In the genomic region with DNA sequence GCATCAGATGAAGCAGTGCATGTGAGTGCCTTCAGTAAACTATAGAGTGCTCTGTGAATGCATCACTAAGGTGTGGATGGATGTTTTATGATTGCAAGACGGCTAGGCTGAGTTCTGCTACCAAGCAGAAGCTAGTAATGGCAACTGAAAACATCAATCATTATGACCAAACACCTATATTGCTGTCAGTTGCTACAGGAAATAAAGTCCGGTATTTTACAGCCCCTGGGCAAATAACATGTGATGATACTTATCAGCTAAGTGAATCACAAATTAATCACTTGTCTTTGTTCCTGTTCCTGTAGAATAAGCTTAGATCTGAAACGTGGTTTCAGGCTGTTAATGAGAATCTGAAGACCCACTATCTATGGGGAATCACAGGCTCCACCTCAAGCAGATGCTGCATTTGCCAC, we compare ENCODE assay signal across 12 cellular contexts.
DNase-seq lines count a peak whose midpoint lies in the region; ATAC-seq and TF ChIP-seq lines count a peak whose summit lies in the region.
"Had no signal": no experiment of that assay in that cellular context is flagged by ENCODE, and none has a peak within 500 bp of the region (broad histone marks: within the 10 kb centered on the region; RNA-seq: fewer than 3 reads in every experiment).

No MANE protein-coding gene starts in this region.

- H3K4me1 Mint-ChIP-seq in nephron progenitor cell = peaks cover 27% of the 10 kb centered on the region
- H3K4me1 Mint-ChIP-seq: activated CD4-positive, alpha-beta T cell treated with anti-CD3 and anti-CD28 coated beads, Interleukin-2, amount 10 ng/mL, durations not matched to agents 7 days and 5 days had no signal

- no peak overlapping the region for H3K4me3 ChIP-seq in HEK293 (ENCODE audit: low read depth, low read length)

- no peak for ATAC-seq in GM19463 (IDR thresholded peaks at IDR 0.05; ENCODE audit: unreplicated experiment)
- ATAC-seq: CD8-positive, alpha-beta T cell had no signal

- H3K36me3 Mint-ChIP-seq in nephron progenitor cell (ENCODE audit: low read depth) = peaks cover 27% of the 10 kb centered on the region
- H3K36me3 Mint-ChIP-seq: CD8-positive, alpha-beta T cell had no signal

- TF ChIP-seq CTCF in HEK293 (tag by site-specific recombination; IDR thresholded peaks at IDR 0.05) = no peak
- no peak for TF ChIP-seq CTCF in nephron progenitor cell (IDR thresholded peaks at IDR 0.05)

- POLR2A ChIA-PET in HEK293 (lab: Yijun Ruan, JAX) = no interaction called here

- no peak overlapping the region for H3K4me3 Mint-ChIP-seq in nephron progenitor cell
- H3K4me3 Mint-ChIP-seq: activated CD4-positive, alpha-beta T cell treated with anti-CD3 and anti-CD28 coated beads, Interleukin-2, amount 10 ng/mL, durations not matched to agents 7 days and 5 days; activated T-helper 1 cell treated with anti-CD3 and anti-CD28 coated beads, Interleukin-12 subunit alpha, Interleukin-12 subunit beta, Interleukin-2, Interleukin-4 antibody, amounts not matched to agents 30 ng/mL and 10 ng/mL and 1 ng/mL, durations not matched to agents 14 hours and 24 hours and 36 hours; CD8-positive, alpha-beta T cell had no signal

- no peaks in the 10 kb centered on the region for H3K27me3 Mint-ChIP-seq in nephron progenitor cell (ENCODE audit: low read depth, poor library complexity)
- H3K27me3 Mint-ChIP-seq: activated CD4-positive, alpha-beta T cell treated with anti-CD3 and anti-CD28 coated beads, Interleukin-2, amount 10 ng/mL, durations not matched to agents 7 days and 5 days had no signal

- H3K27ac ChIP-seq in HEK293 (ENCODE audit: extremely low read depth, low read depth, low read length) = no peak overlapping the region

- DNase-seq in NCI-H146 treated with DMSO at 0.1 percent for 48 hours (lab: John Stamatoyannopoulos, UW; ENCODE audit: unreplicated experiment) (peak; percentile 48), SW480 (ENCODE audit: low spot score) (peak; percentile 5), nephron progenitor cell (no peak), NCI-H446 (lab: John Stamatoyannopoulos, UW) (no peak)
- no peak for DNase-seq in activated CD4-positive, alpha-beta T cell treated with anti-CD3 and anti-CD28 coated beads for 1 hour
- DNase-seq: activated CD4-positive, alpha-beta T cell treated with anti-CD3 and anti-CD28 coated beads, Interleukin-2, amount 10 ng/mL, durations not matched to agents 7 days and 5 days; aorta; CD8-positive, alpha-beta T cell; NCI-H1694 had no signal

- peak overlapping the region; percentile 74 for H3K27ac Mint-ChIP-seq in nephron progenitor cell
- H3K27ac Mint-ChIP-seq: activated CD4-positive, alpha-beta T cell treated with anti-CD3 and anti-CD28 coated beads, Interleukin-2, amount 10 ng/mL, durations not matched to agents 7 days and 5 days; activated T-helper 1 cell treated with anti-CD3 and anti-CD28 coated beads, Interleukin-12 subunit alpha, Interleukin-12 subunit beta, Interleukin-2, Interleukin-4 antibody, amounts not matched to agents 30 ng/mL and 10 ng/mL and 1 ng/mL, durations not matched to agents 14 hours and 24 hours and 36 hours; CD8-positive, alpha-beta T cell had no signal

- peaks cover 24% of the 10 kb centered on the region for H3K9me3 Mint-ChIP-seq in nephron progenitor cell
- H3K9me3 Mint-ChIP-seq: activated CD4-positive, alpha-beta T cell treated with anti-CD3 and anti-CD28 coated beads, Interleukin-2, amount 10 ng/mL, durations not matched to agents 7 days and 5 days; activated T-helper 1 cell treated with anti-CD3 and anti-CD28 coated beads, Interleukin-12 subunit alpha, Interleukin-12 subunit beta, Interleukin-2, Interleukin-4 antibody, amounts not matched to agents 30 ng/mL and 10 ng/mL and 1 ng/mL, durations not matched to agents 14 hours and 24 hours and 36 hours; CD8-positive, alpha-beta T cell had no signal

- CTCF ChIA-PET in HEK293 (lab: Yijun Ruan, JAX) = no interaction called here

- no peaks in the 10 kb centered on the region; the same call in 1 of the 2 replicates for H3K4me1 ChIP-seq in HEK293 (ENCODE audit: control insufficient read depth, insufficient read depth, low read length)

- H3K36me3 ChIP-seq in HEK293 (ENCODE audit: control insufficient read depth in 2 of 2, insufficient read depth in 1 of 2, low read length in 2 of 2) = no peaks in the 10 kb centered on the region

- no peaks in the 10 kb centered on the region for H3K9me3 ChIP-seq in HEK293 (ENCODE audit: control insufficient read depth, insufficient read depth, low read depth, low read length)

TF ChIP-seq in HEK293, 187 proteins besides CTCF, POLR2A, EP300 and RAD21:
- TF ChIP-seq OSR2 (tag by site-specific recombination; IDR thresholded peaks at IDR 0.05) (peak; percentile 90), ZSCAN16 (tag by site-specific recombination; IDR thresholded peaks at IDR 0.05) (no peak), KLF7 (tag by site-specific recombination; IDR thresholded peaks at IDR 0.05; ENCODE audit: borderline replicate concordance) (no peak)

Comparison
In these comparisons a context has a peak if more than half of its experiments do, and no peak if none do; other contexts are left out.
1. DNase-seq: peak in NCI-H146 treated with DMSO at 0.1 percent for 48 hours (single experiment) and SW480 (single experiment); none in nephron progenitor cell (single experiment), NCI-H446 (0 of 2) and activated CD4-positive, alpha-beta T cell treated with anti-CD3 and anti-CD28 coated beads for 1 hour (single experiment).